21 cellular contexts compared by ENCODE assay signal in the genomic region with DNA sequence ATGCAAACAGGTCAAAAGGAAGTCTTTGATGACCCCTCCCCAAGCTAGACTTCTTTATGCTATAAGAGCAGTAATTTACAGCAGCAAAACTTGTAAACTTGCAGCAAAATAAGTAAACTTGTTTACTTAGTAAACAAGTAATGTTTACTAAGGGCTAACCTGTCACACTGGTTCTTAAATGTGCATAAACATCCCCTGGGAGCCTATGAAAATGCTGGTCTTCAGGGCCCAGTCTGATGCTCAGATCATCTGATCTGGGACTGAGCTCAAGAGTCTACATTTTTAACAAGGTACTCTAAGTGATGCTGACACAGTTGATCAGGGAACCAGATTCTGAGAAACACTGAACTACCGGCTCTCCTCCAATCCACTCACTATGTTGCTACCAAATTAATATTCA.
"Had no signal": no experiment of that assay in that cellular context is flagged by ENCODE, and none has a peak within 500 bp of the region (broad histone marks: within the 10 kb centered on the region; RNA-seq: fewer than 3 reads in every experiment).

No MANE protein-coding gene starts in this region.

- H3K27ac ChIP-seq: RWPE1 had no signal

- H3K4me3 ChIP-seq: MG63 had no signal

- DNase-seq: KBM-7, MG63, NCI-H1092, NCI-H1105 treated with DMSO at 0.1 percent for 48 hours, NCI-H1417 treated with DMSO at 0.1 percent for 48 hours, NCI-H146, NCI-H1694 treated with DMSO at 0.1 percent for 48 hours, NCI-H1930, NCI-H2081, NCI-H2107, NCI-H2227 treated with DMSO at 0.1 percent for 48 hours, NCI-H446, NCI-H510A, NCI-H524 treated with DMSO at 0.1 percent for 48 hours, NCI-H69, NCI-H774, PC-3, SHP77, SK-N-SH had no signal

- ATAC-seq: Panc1 had no signal
